1 cellular context compared by ENCODE assay signal in genomic region chr11:5234390-5234834, GRCh38.
TF ChIP-seq lines count a peak whose summit lies in the region.

TSS of gene HBD (minus strand) at chr11:5234483. CDS start at chr11:5234433, 50 bp downstream.

TF ChIP-seq in K562, 482 proteins besides CTCF, POLR2A, EP300 and RAD21 (continued from another document):
- TF ChIP-seq THAP12 (CRISPR knock-in tag; IDR thresholded peaks at IDR 0.05) (no peak), ARNT (IDR thresholded peaks at IDR 0.05) (peak in 1 of 2 experiments; percentile 30; a peak in 1 of 4 replicates), NR2F6 (CRISPR knock-in tag; IDR thresholded peaks at IDR 0.05) (no peak), RNF219 (CRISPR knock-in tag; IDR thresholded peaks at IDR 0.05) (no peak), E2F1 (CRISPR knock-in tag; IDR thresholded peaks at IDR 0.05) (no peak), FOSL1 (tag; conservative IDR thresholded peaks at IDR 0.05) (peak; percentile 54), FOXP1 (CRISPR knock-in tag; IDR thresholded peaks at IDR 0.05) (no peak), NCOR1 (IDR thresholded peaks at IDR 0.05) (peak; percentile 56), MLLT1 (IDR thresholded peaks at IDR 0.05) (no peak), ZNF12 (CRISPR knock-in tag; IDR thresholded peaks at IDR 0.05) (no peak), TEAD4 (IDR thresholded peaks at IDR 0.05; ENCODE audit: low read length) (peak; percentile 68), TEAD4 (CRISPR knock-in tag; IDR thresholded peaks at IDR 0.05; ENCODE audit: borderline replicate concordance) (no peak), CBFA2T3 (IDR thresholded peaks at IDR 0.05) (peak; percentile 72), CEBPG (CRISPR knock-in tag; IDR thresholded peaks at IDR 0.05) (no peak), CEBPG (tag; conservative IDR thresholded peaks at IDR 0.05 in 1 of 2, IDR thresholded peaks at IDR 0.05 in 1 of 2) (no peak), CHD2 (IDR thresholded peaks at IDR 0.05; ENCODE audit: low read depth, low read length) (no peak), ZNF133 (CRISPR knock-in tag; IDR thresholded peaks at IDR 0.05) (no peak), ZFX (CRISPR knock-in tag; IDR thresholded peaks at IDR 0.05) (no peak), ZNF217 (CRISPR knock-in tag; IDR thresholded peaks at IDR 0.05) (no peak), EHMT2 (IDR thresholded peaks at IDR 0.05) (no peak), LEF1 (IDR thresholded peaks at IDR 0.05) (peak; percentile 79), ATF4 (CRISPR knock-in tag; IDR thresholded peaks at IDR 0.05) (0 out of 2 replicates have a peak, but pooled peaks have one; percentile 11), NUFIP1 (IDR thresholded peaks at IDR 0.05; ENCODE audit: partially characterized antibody) (no peak), TCF7 (IDR thresholded peaks at IDR 0.05; ENCODE audit: borderline replicate concordance) (no peak), THAP7 (CRISPR knock-in tag; IDR thresholded peaks at IDR 0.05) (no peak), NBN (IDR thresholded peaks at IDR 0.05; ENCODE audit: low read depth) (0 out of 2 replicates have a peak, but pooled peaks have one; percentile 48), ZNF696 (CRISPR knock-in tag; conservative IDR thresholded peaks at IDR 0.05) (no peak), FOXA3 (CRISPR knock-in tag; conservative IDR thresholded peaks at IDR 0.05 in 1 of 2, IDR thresholded peaks at IDR 0.05 in 1 of 2) (no peak), RBFOX2 (IDR thresholded peaks at IDR 0.05; ENCODE audit: low read depth, low read length) (no peak), ZNF778 (CRISPR knock-in tag; IDR thresholded peaks at IDR 0.05) (no peak), RBM17 (IDR thresholded peaks at IDR 0.05; ENCODE audit: borderline replicate concordance, low read depth, low read length) (no peak), FOXO4 (CRISPR knock-in tag; IDR thresholded peaks at IDR 0.05) (no peak), NR4A1 (CRISPR knock-in tag; IDR thresholded peaks at IDR 0.05) (no peak), NR4A1 (tag; IDR thresholded peaks at IDR 0.05) (no peak), JUND (IDR thresholded peaks at IDR 0.05; ENCODE audit: borderline replicate concordance, low read depth, low read length) (peak; percentile 51; the same call in 1 of the 2 replicates), JUND (tag; IDR thresholded peaks at IDR 0.05; ENCODE audit: borderline replicate concordance, low read depth, low read length) (peak; percentile 57; the same call in 2 of the 3 replicates), HDAC3 (IDR thresholded peaks at IDR 0.05; ENCODE audit: borderline replicate concordance, partially characterized antibody) (peak; percentile 39), DEAF1 (CRISPR knock-in tag; IDR thresholded peaks at IDR 0.05) (no peak), KHSRP (IDR thresholded peaks at IDR 0.05) (no peak), MEF2D (tag; conservative IDR thresholded peaks at IDR 0.05; ENCODE audit: low read depth) (peak; percentile 98), TSC22D4 (tag; IDR thresholded peaks at IDR 0.05) (no peak), E2F6 (IDR thresholded peaks at IDR 0.05; ENCODE audit: borderline replicate concordance in 1 of 2, extremely low read depth in 1 of 2, insufficient read depth in 1 of 2, insufficient read length in 1 of 2, low read depth in 1 of 2, low read length in 1 of 2, poor library complexity in 1 of 2, severe bottlenecking in 1 of 2) (no peak), ZNF24 (IDR thresholded peaks at IDR 0.05) (peak; percentile 43; the same call in 1 of the 2 replicates), NR2C2 (CRISPR knock-in tag; IDR thresholded peaks at IDR 0.05) (no peak), NR2C2 (tag; IDR thresholded peaks at IDR 0.05) (peak; percentile 28; the same call in 1 of the 2 replicates), CTCFL (IDR thresholded peaks at IDR 0.05; ENCODE audit: borderline replicate concordance, insufficient read depth, low read depth, low read length, poor library complexity, severe bottlenecking) (no peak), SREBF1 (IDR thresholded peaks at IDR 0.05; ENCODE audit: borderline replicate concordance, low read depth, low read length) (no peak)
